In genomic region chr17:44006581-44007345, GRCh38 we compare ENCODE assay signal across 8 cellular contexts. TPM values are rescaled to one million over a fixed set of nuclear protein-coding genes. Genes with fewer than 3 reads are reported as not detected.
DNase-seq lines count a peak whose midpoint lies in the region; ATAC-seq and TF ChIP-seq lines count a peak whose summit lies in the region.

No MANE protein-coding gene starts in this region.

- intact Hi-C loops in lower leg skin (cut with DNase I; ENCODE audit: low total_unique reads), result no loop called here

- no peak for TF ChIP-seq CTCF in lower leg skin (IDR thresholded peaks at IDR 0.05)

- DNase-seq in 8988T, result peak; percentile 84
- peak; percentile 86 for DNase-seq in NCI-H748 treated with DMSO at 0.1 percent for 48 hours (lab: John Stamatoyannopoulos, UW)
- DNase-seq in activated CD4-positive, alpha-beta T cell treated with anti-CD3 and anti-CD28 coated beads, Interleukin-2, amount 50 U/mL, for 1 hour, result peak; percentile 98
- peak; percentile 52 to 92 for DNase-seq in dermis microvascular lymphatic vessel endothelial cell (ENCODE audit: low read depth in 2 of 2)
- peak; percentile 99 to 100 for DNase-seq in lower leg skin (ENCODE audit: low spot score in 2 of 2)
- DNase-seq in stimulated activated CD4-positive, alpha-beta T cell treated with anti-CD3 and anti-CD28 coated beads, Interleukin-4, amount 100 ng/mL, for 1 hour, result peak; percentile 98

- H3K4me3 ChIP-seq in lower leg skin (ENCODE audit: low read depth, poor library complexity, severe bottlenecking), result peak overlapping the region; percentile 23

- ATAC-seq in GM18517 (IDR thresholded peaks at IDR 0.05; ENCODE audit: unreplicated experiment) (peak; percentile 43), HG03520 (IDR thresholded peaks at IDR 0.05; ENCODE audit: unreplicated experiment) (peak; percentile 66)

- WGBS in lower leg skin, 2 donors, result 1% methylated on average over 35 to 39 of the region's 40 CpGs

- TF ChIP-seq POLR2A in lower leg skin (IDR thresholded peaks at IDR 0.05), result no peak

RNA-seq across cellular contexts. Expression of gene NAGS, which starts 2.3 kb away (rescaled TPM):
- total RNA-seq in dermis microvascular lymphatic vessel endothelial cell, result 2.0 and 4.9 TPM in 2 replicates
- total RNA-seq in lower leg skin, result 1 to 10 TPM; 3.2 to 4.9 (median 3.6) TPM

RNA-seq across cellular contexts. Expression of gene TMEM101, which starts 8.0 kb away (rescaled TPM):
- 82.8 and 89.0 TPM in 2 replicates for total RNA-seq in dermis microvascular lymphatic vessel endothelial cell
- total RNA-seq in lower leg skin, result 10 to 100 TPM; 28.4 to 48.0 (median 41.2) TPM

RNA-seq across cellular contexts. Expression of gene PYY, which starts 53.0 kb away (rescaled TPM):
- not detected in 2 replicates for total RNA-seq in dermis microvascular lymphatic vessel endothelial cell
- not detected for total RNA-seq in lower leg skin

RNA-seq across cellular contexts. Expression of gene LSM12, which starts 59.7 kb away (rescaled TPM):
- total RNA-seq in dermis microvascular lymphatic vessel endothelial cell, result 22.5 and 25.3 TPM in 2 replicates
- 10 to 100 TPM; 15.0 to 31.7 (median 19.0) TPM for total RNA-seq in lower leg skin

Comparison
In these comparisons a context has a peak if more than half of its experiments do, and no peak if none do; other contexts are left out.
1. Peak in every context shown above with its lines: DNase-seq, ATAC-seq and H3K4me3 ChIP-seq.